In genomic region chr7:25255603-25256320, GRCh38 we compare ENCODE assay signal across 19 cellular contexts. TPM values are rescaled to one million over a fixed set of nuclear protein-coding genes. Genes with fewer than 3 reads are reported as not detected.
"Had no signal": no experiment of that assay in that cellular context is flagged by ENCODE, and none has a peak within 500 bp of the region (broad histone marks: within the 10 kb centered on the region; RNA-seq: fewer than 3 reads in every experiment).

No MANE protein-coding gene starts in this region.

- H3K36me3 ChIP-seq: adrenal gland, esophagus muscularis mucosa, heart right ventricle, right atrium auricular region, stomach, thoracic aorta had no signal

- H3K27ac Mint-ChIP-seq: activated CD4-positive, alpha-beta T cell treated with anti-CD3 and anti-CD28 coated beads, Interleukin-2, amount 10 ng/mL, durations not matched to agents 7 days and 5 days; activated T-helper 2 cell treated with anti-CD3 and anti-CD28 coated beads, Interferon-gamma antibody, Interleukin-2, Interleukin-4, amounts not matched to agents 10 μg/mL and 5 μg/mL and 100 μg/mL, durations not matched to agents 14 hours and 24 hours and 36 hours had no signal

- H3K4me1 ChIP-seq: right atrium auricular region had no signal

- H3K9me3 ChIP-seq: adrenal gland, esophagus muscularis mucosa, heart right ventricle, right atrium auricular region, stomach, thoracic aorta had no signal

- H3K4me3 ChIP-seq: adrenal gland, esophagus muscularis mucosa, heart right ventricle, right atrium auricular region, skin epidermis, stomach, thoracic aorta had no signal

- H3K9me3 Mint-ChIP-seq: activated CD4-positive, alpha-beta T cell treated with anti-CD3 and anti-CD28 coated beads, Interleukin-2, amount 10 ng/mL, durations not matched to agents 7 days and 5 days; activated T-helper 2 cell treated with anti-CD3 and anti-CD28 coated beads, Interferon-gamma antibody, Interleukin-2, Interleukin-4, amounts not matched to agents 10 μg/mL and 5 μg/mL and 100 μg/mL, durations not matched to agents 14 hours and 24 hours and 36 hours; central memory CD8-positive, alpha-beta T cell had no signal

- DNase-seq: activated CD4-positive, alpha-beta T cell treated with anti-CD3 and anti-CD28 coated beads, Interleukin-2, amount 10 ng/mL, durations not matched to agents 7 days and 5 days; activated CD4-positive, CD25-positive, alpha-beta regulatory T cell; activated naive CD4-positive, alpha-beta T cell treated with anti-CD3 and anti-CD28 coated beads, Interleukin-2, amount 50 U/mL, for 16 hours; foreskin fibroblast; stomach; T-helper 2 cell had no signal

- H3K4me3 Mint-ChIP-seq: activated CD4-positive, alpha-beta T cell treated with anti-CD3 and anti-CD28 coated beads, Interleukin-2, amount 10 ng/mL, durations not matched to agents 7 days and 5 days; central memory CD8-positive, alpha-beta T cell had no signal

- H3K27me3 ChIP-seq: adrenal gland, esophagus muscularis mucosa, heart right ventricle, right atrium auricular region had no signal

- H3K27ac ChIP-seq: adrenal gland, esophagus muscularis mucosa, heart right ventricle, right atrium auricular region, skin epidermis, stomach, thoracic aorta had no signal

RNA-seq across cellular contexts. Expression of gene NPVF, which starts 27.5 kb away (rescaled TPM):
- total RNA-seq: activated CD4-positive, alpha-beta T cell treated with anti-CD3 and anti-CD28 coated beads, Interleukin-2, amount 10 ng/mL, durations not matched to agents 7 days and 5 days; activated T-helper 2 cell treated with anti-CD3 and anti-CD28 coated beads, Interferon-gamma antibody, Interleukin-2, Interleukin-4, amounts not matched to agents 10 μg/mL and 5 μg/mL and 100 μg/mL, durations not matched to agents 14 hours and 24 hours and 36 hours; adrenal gland; dermis microvascular lymphatic vessel endothelial cell; esophagus muscularis mucosa; heart right ventricle; kidney epithelial cell; lower leg skin; mesenteric fat pad; myocyte; right atrium auricular region; stomach; thoracic aorta had no signal
